ENCODE assay signal across 1 cellular context in the genomic region with DNA sequence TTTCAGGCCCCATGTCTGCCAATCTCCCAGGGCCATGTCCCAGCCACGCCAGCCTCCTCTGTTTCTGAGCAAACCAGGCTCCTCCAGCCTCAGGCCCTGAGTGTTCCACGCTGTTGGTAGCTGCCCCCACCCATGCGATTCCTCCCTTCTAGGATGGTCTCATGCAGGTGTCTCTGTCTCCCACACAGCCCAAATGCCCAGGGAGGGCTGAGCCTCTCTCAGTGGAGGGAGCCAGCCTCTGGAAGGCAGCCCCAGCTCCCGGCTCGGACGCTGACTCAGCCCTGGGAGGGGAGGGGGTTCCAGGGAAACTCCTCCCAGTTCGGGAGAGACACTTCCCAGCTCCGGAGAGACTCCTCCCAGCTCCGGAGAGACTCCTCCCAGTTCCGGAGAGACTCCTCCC.
TF ChIP-seq lines count a peak whose summit lies in the region.

No MANE protein-coding gene starts in this region.

TF ChIP-seq in HepG2, 621 proteins besides CTCF, POLR2A, EP300 and RAD21:
- TF ChIP-seq, protein P1, sequence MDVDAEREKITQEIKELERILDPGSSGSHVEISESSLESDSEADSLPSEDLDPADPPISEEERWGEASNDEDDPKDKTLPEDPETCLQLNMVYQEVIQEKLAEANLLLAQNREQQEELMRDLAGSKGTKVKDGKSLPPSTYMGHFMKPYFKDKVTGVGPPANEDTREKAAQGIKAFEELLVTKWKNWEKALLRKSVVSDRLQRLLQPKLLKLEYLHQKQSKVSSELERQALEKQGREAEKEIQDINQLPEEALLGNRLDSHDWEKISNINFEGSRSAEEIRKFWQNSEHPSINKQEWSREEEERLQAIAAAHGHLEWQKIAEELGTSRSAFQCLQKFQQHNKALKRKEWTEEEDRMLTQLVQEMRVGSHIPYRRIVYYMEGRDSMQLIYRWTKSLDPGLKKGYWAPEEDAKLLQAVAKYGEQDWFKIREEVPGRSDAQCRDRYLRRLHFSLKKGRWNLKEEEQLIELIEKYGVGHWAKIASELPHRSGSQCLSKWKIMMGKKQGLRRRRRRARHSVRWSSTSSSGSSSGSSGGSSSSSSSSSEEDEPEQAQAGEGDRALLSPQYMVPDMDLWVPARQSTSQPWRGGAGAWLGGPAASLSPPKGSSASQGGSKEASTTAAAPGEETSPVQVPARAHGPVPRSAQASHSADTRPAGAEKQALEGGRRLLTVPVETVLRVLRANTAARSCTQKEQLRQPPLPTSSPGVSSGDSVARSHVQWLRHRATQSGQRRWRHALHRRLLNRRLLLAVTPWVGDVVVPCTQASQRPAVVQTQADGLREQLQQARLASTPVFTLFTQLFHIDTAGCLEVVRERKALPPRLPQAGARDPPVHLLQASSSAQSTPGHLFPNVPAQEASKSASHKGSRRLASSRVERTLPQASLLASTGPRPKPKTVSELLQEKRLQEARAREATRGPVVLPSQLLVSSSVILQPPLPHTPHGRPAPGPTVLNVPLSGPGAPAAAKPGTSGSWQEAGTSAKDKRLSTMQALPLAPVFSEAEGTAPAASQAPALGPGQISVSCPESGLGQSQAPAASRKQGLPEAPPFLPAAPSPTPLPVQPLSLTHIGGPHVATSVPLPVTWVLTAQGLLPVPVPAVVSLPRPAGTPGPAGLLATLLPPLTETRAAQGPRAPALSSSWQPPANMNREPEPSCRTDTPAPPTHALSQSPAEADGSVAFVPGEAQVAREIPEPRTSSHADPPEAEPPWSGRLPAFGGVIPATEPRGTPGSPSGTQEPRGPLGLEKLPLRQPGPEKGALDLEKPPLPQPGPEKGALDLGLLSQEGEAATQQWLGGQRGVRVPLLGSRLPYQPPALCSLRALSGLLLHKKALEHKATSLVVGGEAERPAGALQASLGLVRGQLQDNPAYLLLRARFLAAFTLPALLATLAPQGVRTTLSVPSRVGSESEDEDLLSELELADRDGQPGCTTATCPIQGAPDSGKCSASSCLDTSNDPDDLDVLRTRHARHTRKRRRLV (CRISPR knock-in tag; IDR thresholded peaks at IDR 0.05), result no peak
- no peak for TF ChIP-seq SNRNP70 (IDR thresholded peaks at IDR 0.05; ENCODE audit: low read depth, low read length)
- TF ChIP-seq ZNF30 (CRISPR knock-in tag; IDR thresholded peaks at IDR 0.05), result no peak
- no peak for TF ChIP-seq SIX1 (CRISPR knock-in tag; IDR thresholded peaks at IDR 0.05; ENCODE audit: borderline replicate concordance)
- TF ChIP-seq ZNF264 (CRISPR knock-in tag; IDR thresholded peaks at IDR 0.05), result no peak
- no peak for TF ChIP-seq GPN1 (CRISPR knock-in tag; IDR thresholded peaks at IDR 0.05; ENCODE audit: borderline replicate concordance)
- peak; percentile 1; the same call in 1 of the 2 replicates for TF ChIP-seq STAG1 (CRISPR knock-in tag; IDR thresholded peaks at IDR 0.05)
- TF ChIP-seq, protein P2, sequence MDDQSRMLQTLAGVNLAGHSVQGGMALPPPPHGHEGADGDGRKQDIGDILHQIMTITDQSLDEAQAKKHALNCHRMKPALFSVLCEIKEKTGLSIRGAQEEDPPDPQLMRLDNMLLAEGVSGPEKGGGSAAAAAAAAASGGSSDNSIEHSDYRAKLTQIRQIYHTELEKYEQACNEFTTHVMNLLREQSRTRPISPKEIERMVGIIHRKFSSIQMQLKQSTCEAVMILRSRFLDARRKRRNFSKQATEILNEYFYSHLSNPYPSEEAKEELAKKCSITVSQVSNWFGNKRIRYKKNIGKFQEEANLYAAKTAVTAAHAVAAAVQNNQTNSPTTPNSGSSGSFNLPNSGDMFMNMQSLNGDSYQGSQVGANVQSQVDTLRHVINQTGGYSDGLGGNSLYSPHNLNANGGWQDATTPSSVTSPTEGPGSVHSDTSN (CRISPR knock-in tag; IDR thresholded peaks at IDR 0.05; ENCODE audit: borderline replicate concordance), result no peak
- 0 out of 2 replicates have a peak, but pooled peaks have one; percentile 47 for TF ChIP-seq KDM5B (CRISPR knock-in tag; IDR thresholded peaks at IDR 0.05; ENCODE audit: borderline replicate concordance)
- TF ChIP-seq CHD4 (IDR thresholded peaks at IDR 0.05; ENCODE audit: borderline replicate concordance, low read length), result no peak
TF ChIP-seq in HepG2: peak in this region for 2.
